36 cellular contexts compared by ENCODE assay signal in the genomic region with DNA sequence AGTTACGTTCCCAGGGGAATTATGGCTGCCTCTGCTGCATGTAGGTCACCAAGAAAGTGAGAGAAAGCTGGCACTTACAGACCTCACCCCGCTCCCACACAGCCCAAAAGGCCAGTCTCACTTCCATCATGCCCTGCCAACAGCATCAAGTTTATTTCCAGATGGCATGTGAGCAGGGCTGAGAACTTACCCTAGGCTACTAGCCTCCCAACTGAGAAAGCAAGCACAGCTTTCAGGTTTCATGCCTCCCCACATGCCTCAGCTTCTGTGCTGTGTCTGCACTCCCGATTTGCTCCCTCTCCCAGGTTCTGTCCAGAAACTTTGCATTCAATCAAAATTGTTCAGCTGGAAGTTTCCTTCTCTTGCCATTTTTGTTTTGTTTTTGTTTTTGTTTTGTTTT. TPM values are rescaled to one million over a fixed set of nuclear protein-coding genes. Genes with fewer than 3 reads are reported as not detected.
"Had no signal": no experiment of that assay in that cellular context is flagged by ENCODE, and none has a peak within 500 bp of the region (broad histone marks: within the 10 kb centered on the region; RNA-seq: fewer than 3 reads in every experiment).

No MANE protein-coding gene starts in this region.

- H3K27me3 ChIP-seq: adrenal gland, ascending aorta, body of pancreas, brain microvascular endothelial cell, breast epithelium, cardiac muscle cell had no signal

- H3K27ac ChIP-seq: adrenal gland, ascending aorta, body of pancreas, brain microvascular endothelial cell, breast epithelium, cardiac muscle cell had no signal

- H3K4me3 ChIP-seq: adrenal gland, ascending aorta, body of pancreas, breast epithelium, cardiac muscle cell had no signal

- H3K4me1 ChIP-seq: adrenal gland, ascending aorta, body of pancreas, breast epithelium had no signal

- H3K36me3 ChIP-seq: adrenal gland, ascending aorta, brain microvascular endothelial cell, breast epithelium, cardiac muscle cell had no signal

- DNase-seq: activated effector memory CD4-positive, alpha-beta T cell treated with anti-CD3 and anti-CD28 coated beads, Interleukin-2, amount 50 U/mL, for 16 hours; activated effector memory CD4-positive, alpha-beta T cell treated with Interleukin-2 at 50 U/mL for 16 hours; activated gamma-delta T cell; activated gamma-delta T cell treated with Interleukin-2 at 50 U/mL for 16 hours; activated naive CD4-positive, alpha-beta T cell; activated naive CD4-positive, alpha-beta T cell treated with anti-CD3 and anti-CD28 coated beads for 36 hours; activated naive CD4-positive, alpha-beta T cell treated with anti-CD3 and anti-CD28 coated beads, Interleukin-2, amount 10 ng/mL, durations not matched to agents 7 days and 5 days; activated naive CD4-positive, alpha-beta T cell treated with anti-CD3 and anti-CD28 coated beads, Interleukin-2, amount 50 U/mL, for 16 hours; activated naive CD4-positive, alpha-beta T cell treated with Interleukin-2 at 50 U/mL for 16 hours; activated naive CD8-positive, alpha-beta T cell treated with anti-CD3 and anti-CD28 coated beads for 36 hours; activated naive CD8-positive, alpha-beta T cell treated with anti-CD3 and anti-CD28 coated beads, Interleukin-2, amount 10 ng/mL, durations not matched to agents 7 days and 5 days; activated naive CD8-positive, alpha-beta T cell treated with anti-CD3 and anti-CD28 coated beads, Interleukin-2, amount 50 U/mL, for 24 hours; activated T-cell treated with anti-CD3 and anti-CD28 coated beads, Interleukin-2, amount 50 U/mL, for 24 hours; activated T-cell treated with anti-CD3 and anti-CD28 coated beads, Interleukin-2, amount 50 U/mL, for 4 hours; activated T-cell treated with anti-CD3 and anti-CD28 coated beads, Interleukin-2, amount 50 U/mL, for 48 hours; activated T-cell treated with anti-CD3 and anti-CD28 coated beads, Interleukin-2, amount 50 U/mL, for 72 hours; adrenal gland; amniotic stem cell; amygdala; anterior cingulate cortex; aorta; body of pancreas; brain microvascular endothelial cell; caudate nucleus; central memory CD4-positive, alpha-beta T cell; cerebellar nuclear complex had no signal

- ATAC-seq: activated naive CD4-positive, alpha-beta T cell treated with anti-CD3 and anti-CD28 coated beads, Interleukin-2, amount 50 U/mL, for 72 hours; activated naive CD8-positive, alpha-beta T cell treated with anti-CD3 and anti-CD28 coated beads, Interleukin-2, amount 50 U/mL, for 24 hours; activated T-cell treated with anti-CD3 and anti-CD28 coated beads, Interleukin-2, amount 50 U/mL, for 4 hours; activated T-cell treated with anti-CD3 and anti-CD28 coated beads, Interleukin-2, amount 50 U/mL, for 72 hours; activated T-helper 17 cell treated with anti-CD3 and anti-CD28 coated beads, Interleukin-2, amount 50 U/mL, for 72 hours; body of pancreas had no signal

- H3K9me3 ChIP-seq: breast epithelium had no signal

- FAIRE-seq: astrocyte, bronchial epithelial cell had no signal

RNA-seq across cellular contexts. Expression of gene CRB1, which starts 59.1 kb away (rescaled TPM):
- total RNA-seq: activated naive CD4-positive, alpha-beta T cell treated with anti-CD3 and anti-CD28 coated beads for 36 hours; activated naive CD8-positive, alpha-beta T cell treated with anti-CD3 and anti-CD28 coated beads for 36 hours; activated T-cell treated with anti-CD3 and anti-CD28 coated beads, Interleukin-2, amount 50 U/mL, for 4 hours; activated T-helper 1 cell treated with anti-CD3 and anti-CD28 coated beads, Interleukin-12 subunit alpha, Interleukin-12 subunit beta, Interleukin-2, Interleukin-4 antibody, amounts not matched to agents 30 ng/mL and 10 ng/mL and 1 ng/mL, durations not matched to agents 14 hours and 24 hours and 36 hours; activated T-helper 2 cell treated with anti-CD3 and anti-CD28 coated beads, Interferon-gamma antibody, Interleukin-2, Interleukin-4, amounts not matched to agents 10 μg/mL and 5 μg/mL and 100 μg/mL, durations not matched to agents 14 hours and 24 hours and 36 hours; ascending aorta; astrocyte; chondrocyte had no signal
